Comparison of ENCODE assay signal across 16 cellular contexts in the genomic region with DNA sequence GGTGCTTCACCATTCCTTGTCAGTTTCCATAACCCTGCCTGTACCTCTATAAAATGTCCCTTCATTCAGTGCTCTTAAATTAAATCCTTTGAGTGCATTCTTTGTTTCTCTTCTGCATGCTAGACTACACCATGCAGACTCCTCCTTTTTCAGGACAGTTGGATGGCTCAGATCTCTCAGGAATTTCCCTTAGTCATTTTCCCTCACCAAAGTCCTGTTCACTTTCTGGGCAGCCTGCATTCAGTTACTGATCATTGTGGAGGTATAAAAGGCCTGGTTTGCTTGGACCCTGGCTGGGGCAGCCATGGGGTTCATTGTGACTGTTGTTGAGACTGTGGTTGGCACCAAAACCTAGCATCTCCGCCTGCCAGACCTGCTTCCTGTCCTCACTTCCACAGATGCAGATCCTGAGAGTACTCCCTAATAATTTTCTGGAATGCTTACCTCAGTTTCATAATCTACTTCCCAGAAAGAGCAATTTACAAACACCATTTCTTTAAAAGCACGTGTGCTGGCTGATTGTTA.
DNase-seq lines count a peak whose midpoint lies in the region; ATAC-seq lines count a peak whose summit lies in the region.
"Had no signal": no experiment of that assay in that cellular context is flagged by ENCODE, and none has a peak within 500 bp of the region (broad histone marks: within the 10 kb centered on the region; RNA-seq: fewer than 3 reads in every experiment).

No MANE protein-coding gene starts in this region.

- peak; percentile 30 for DNase-seq in GM04504 (ENCODE audit: low read depth)
- DNase-seq in amniotic epithelial cell (ENCODE audit: low read depth), result peak; percentile 9
- peak; percentile 53 for DNase-seq in kidney glomerular epithelial cell (lab: John Stamatoyannopoulos, UW)
- no peak for DNase-seq in DMS153 (lab: John Stamatoyannopoulos, UW)
- DNase-seq in NK-92 treated with Interleukin-12 subunit alpha and Interleukin-12 subunit beta, amount 100 ng/mL, for 24 hours (lab: John Stamatoyannopoulos, UW), result no peak
- DNase-seq: central memory CD4-positive, alpha-beta T cell; DMS79; effector memory CD4-positive, alpha-beta T cell; foreskin keratinocyte; NCI-H146; SHP77 treated with DMSO at 0.1 percent for 48 hours; small intestine; testis had no signal

- no peak for ATAC-seq in HG02885 (IDR thresholded peaks at IDR 0.05; ENCODE audit: poor library complexity, unreplicated experiment)
- ATAC-seq in GM18909 (IDR thresholded peaks at IDR 0.05; ENCODE audit: poor library complexity, unreplicated experiment), result no peak
- ATAC-seq: foreskin keratinocyte, left lung had no signal

Comparison
In these comparisons a context has a peak if more than half of its experiments do, and no peak if none do; other contexts are left out.
1. DNase-seq: peak in GM04504 (single experiment), amniotic epithelial cell (single experiment) and kidney glomerular epithelial cell (single experiment); none in DMS153 (single experiment) and NK-92 treated with Interleukin-12 subunit alpha and Interleukin-12 subunit beta, amount 100 ng/mL, for 24 hours (single experiment).